ENCODE assay signal across 21 cellular contexts in the genomic region with DNA sequence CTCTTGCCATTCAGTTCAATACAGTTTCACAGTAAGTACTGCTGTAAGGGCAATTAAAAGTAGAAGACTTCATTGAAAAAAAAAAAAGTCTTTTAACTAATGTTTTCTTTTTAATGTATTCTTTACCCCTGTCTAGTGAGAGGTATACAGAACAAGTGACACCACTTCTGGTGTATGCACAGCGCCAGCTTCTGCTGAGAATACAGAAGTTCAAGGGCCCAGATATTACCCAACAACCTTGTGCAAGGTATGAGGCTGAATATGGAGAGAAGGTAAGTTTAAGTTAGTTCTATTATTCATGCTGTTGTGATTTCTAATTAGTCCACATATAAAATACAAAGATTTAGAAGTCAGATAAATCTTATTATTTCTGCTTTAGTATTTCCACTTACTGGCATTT.
DNase-seq lines count a peak whose midpoint lies in the region; ATAC-seq and TF ChIP-seq lines count a peak whose summit lies in the region.
"Had no signal": no experiment of that assay in that cellular context is flagged by ENCODE, and none has a peak within 500 bp of the region (broad histone marks: within the 10 kb centered on the region; RNA-seq: fewer than 3 reads in every experiment).

No MANE protein-coding gene starts in this region.

- H3K27me3 ChIP-seq in HL-60 (ENCODE audit: insufficient read depth, poor library complexity, severe bottlenecking): no peaks in the 10 kb centered on the region
- H3K27me3 ChIP-seq in uterus: no peaks in the 10 kb centered on the region
- no peaks in the 10 kb centered on the region for H3K27me3 ChIP-seq in CD8-positive, alpha-beta T cell (ENCODE audit: insufficient read depth, low read length)

- no peaks in the 10 kb centered on the region for H3K36me3 Mint-ChIP-seq in HFFc6 (ENCODE audit: low read depth)
- no peaks in the 10 kb centered on the region for H3K36me3 Mint-ChIP-seq in CD8-positive, alpha-beta T cell
- H3K36me3 Mint-ChIP-seq: CD4-positive, alpha-beta memory T cell had no signal

- H3K9me3 ChIP-seq in uterus: no peaks in the 10 kb centered on the region
- H3K9me3 ChIP-seq in CD8-positive, alpha-beta T cell (ENCODE audit: low read length): no peaks in the 10 kb centered on the region

- no peak overlapping the region for H3K4me3 Mint-ChIP-seq in HFFc6
- no peak overlapping the region for H3K4me3 Mint-ChIP-seq in CD8-positive, alpha-beta T cell
- H3K4me3 Mint-ChIP-seq: B cell; CD4-positive, alpha-beta memory T cell had no signal

- H3K4me3 ChIP-seq in HL-60 (replicated peaks; ENCODE audit: insufficient read depth, low read length) (no peak overlapping the region), uterus (no peak overlapping the region)
- no peak overlapping the region for H3K4me3 ChIP-seq in CD8-positive, alpha-beta T cell (ENCODE audit: low read depth, low read length)

- intact Hi-C loops in uterus (cut with DNase I; ENCODE audit: low total_unique reads): no loop called here
- intact Hi-C loops in CD8-positive, alpha-beta T cell (cut with DNase I, micrococcal nuclease): no loop called here

- no peaks in the 10 kb centered on the region for H3K9me3 Mint-ChIP-seq in HFFc6
- no peaks in the 10 kb centered on the region for H3K9me3 Mint-ChIP-seq in CD8-positive, alpha-beta T cell
- H3K9me3 Mint-ChIP-seq: CD4-positive, alpha-beta memory T cell had no signal

- DNase-seq in SIG-M5 treated with dmso at 0.1 percent for 504 hours (lab: John Stamatoyannopoulos, UW; ENCODE audit: unreplicated experiment) (peak; percentile 27), SIG-M5 (lab: John Stamatoyannopoulos, UW) (no peak), HL-60 (ENCODE audit: low read depth in 1 of 2, low spot score in 1 of 2) (peak; percentile 5 to 57), OCI-M1 (lab: John Stamatoyannopoulos, UW) (peak; percentile 24), left lobe of liver (ENCODE audit: low spot score) (no peak), uterus (no peak), HFFc6 (no peak)
- DNase-seq in CD8-positive, alpha-beta T cell: no peak
- DNase-seq: ACHN; CD4-positive, alpha-beta memory T cell; DMS153; HCEC 1CT; KBM-7; MV-4-11; NCI-H1436 treated with DMSO at 0.1 percent for 48 hours; NCI-H2081; NCI-H226; NCI-H69; T-helper 1 cell had no signal

- POLR2A ChIA-PET in CD8-positive, alpha-beta T cell (lab: Charles Lee): no interaction called here

- CTCF ChIA-PET in CD8-positive, alpha-beta T cell (lab: Charles Lee): no interaction called here

- TF ChIP-seq CTCF in HL-60 (IDR thresholded peaks at IDR 0.05; ENCODE audit: insufficient read depth, low read length) (no peak), uterus (IDR thresholded peaks at IDR 0.05) (no peak), HFFc6 (IDR thresholded peaks at IDR 0.05) (no peak)
- no peak for TF ChIP-seq CTCF in CD8-positive, alpha-beta T cell (IDR thresholded peaks at IDR 0.05)

- no peaks in the 10 kb centered on the region for H3K4me1 Mint-ChIP-seq in HFFc6 (ENCODE audit: low read depth)
- H3K4me1 Mint-ChIP-seq in CD8-positive, alpha-beta T cell (ENCODE audit: low read depth): no peaks in the 10 kb centered on the region
- H3K4me1 Mint-ChIP-seq: B cell; CD4-positive, alpha-beta memory T cell had no signal

- H3K27ac Mint-ChIP-seq in HFFc6: no peak overlapping the region
- no peak overlapping the region for H3K27ac Mint-ChIP-seq in CD8-positive, alpha-beta T cell
- H3K27ac Mint-ChIP-seq: B cell; CD4-positive, alpha-beta memory T cell had no signal

- peaks cover 3% of the 10 kb centered on the region; the same call in 1 of the 2 replicates for H3K27me3 Mint-ChIP-seq in HFFc6 (ENCODE audit: insufficient read depth)
- H3K27me3 Mint-ChIP-seq in CD8-positive, alpha-beta T cell (ENCODE audit: low read depth): peaks cover 2% of the 10 kb centered on the region

- H3K27ac ChIP-seq in HL-60 (replicated peaks): no peak overlapping the region
- no peak overlapping the region for H3K27ac ChIP-seq in uterus
- H3K27ac ChIP-seq in CD8-positive, alpha-beta T cell (ENCODE audit: low read depth, low read length): no peak overlapping the region
- H3K27ac ChIP-seq: RWPE1 had no signal

- TF ChIP-seq POLR2A in uterus (IDR thresholded peaks at IDR 0.05): no peak

- H3K4me1 ChIP-seq in uterus: no peaks in the 10 kb centered on the region
- H3K4me1 ChIP-seq in CD8-positive, alpha-beta T cell (ENCODE audit: insufficient read depth, low read length): no peaks in the 10 kb centered on the region

- H3K36me3 ChIP-seq in uterus: no peaks in the 10 kb centered on the region
- H3K36me3 ChIP-seq in CD8-positive, alpha-beta T cell (ENCODE audit: insufficient read depth, low read length): no peaks in the 10 kb centered on the region

- ATAC-seq in left lobe of liver: peak; percentile 43
- no peak for ATAC-seq in CD8-positive, alpha-beta T cell

Comparison
In these comparisons a context has a peak if more than half of its experiments do, and no peak if none do; other contexts are left out.
1. DNase-seq: peak in SIG-M5 treated with dmso at 0.1 percent for 504 hours (single experiment), HL-60 (2 of 2) and OCI-M1 (single experiment); none in SIG-M5 (single experiment), left lobe of liver (single experiment), uterus (0 of 2), HFFc6 (single experiment) and CD8-positive, alpha-beta T cell (0 of 7).